ENCODE assay signal across 1 cellular context in the genomic region with DNA sequence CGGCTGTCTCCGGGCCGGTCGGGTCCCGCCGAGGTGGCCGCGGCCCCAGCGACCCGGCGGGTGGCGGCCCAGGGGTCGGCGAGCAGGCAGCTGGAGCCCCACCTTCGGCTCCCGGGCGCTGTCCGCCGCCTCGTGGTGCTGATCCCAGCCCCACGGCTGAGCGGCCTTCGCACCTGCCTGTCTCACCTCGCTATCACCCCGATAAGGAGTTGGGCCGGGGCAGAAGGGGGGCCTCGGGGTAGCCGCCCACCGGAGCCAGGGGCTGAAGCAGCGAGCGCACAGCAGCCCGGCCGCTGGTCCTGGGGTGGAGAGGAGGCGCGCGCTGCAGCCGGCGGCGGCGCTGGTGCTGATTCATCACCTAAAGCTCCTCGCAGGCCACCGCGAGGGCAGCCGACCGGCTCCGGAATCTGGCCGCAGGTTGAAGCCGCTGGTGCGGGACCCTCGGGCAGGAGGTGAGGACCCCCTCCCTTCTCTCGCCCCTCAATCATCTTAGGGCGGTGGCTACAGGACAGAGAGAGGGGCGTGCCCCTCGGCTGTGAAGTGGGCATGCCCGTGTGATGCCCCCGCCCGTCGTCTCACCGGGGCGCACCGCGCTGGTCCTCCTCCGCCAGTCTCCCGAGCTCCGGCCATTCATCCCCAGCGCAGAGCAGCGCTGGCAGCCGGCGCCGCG.
A peak's percentile ranks its signal among the peaks of the same experiment; 100 is the strongest.
TF ChIP-seq lines count a peak whose summit lies in the region.

No MANE protein-coding gene starts in this region.

TF ChIP-seq in HepG2, 621 proteins besides CTCF, POLR2A, EP300 and RAD21 (continued from another document and continues in another):
- TF ChIP-seq, protein P1, sequence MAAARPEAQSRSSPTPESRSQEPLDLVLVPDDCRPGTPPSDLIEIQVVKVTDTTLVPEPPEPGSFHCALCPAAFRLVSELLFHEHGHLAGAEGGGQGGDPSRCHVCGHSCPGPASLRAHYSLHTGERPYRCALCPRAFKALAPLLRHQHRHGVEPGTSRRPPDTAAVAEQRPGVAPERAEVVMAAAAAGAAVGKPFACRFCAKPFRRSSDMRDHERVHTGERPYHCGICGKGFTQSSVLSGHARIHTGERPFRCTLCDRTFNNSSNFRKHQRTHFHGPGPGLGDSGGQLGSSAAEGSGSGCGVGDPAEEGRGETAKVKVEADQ (CRISPR knock-in tag; IDR thresholded peaks at IDR 0.05; ENCODE audit: borderline replicate concordance): peak; percentile 62; the same call in 1 of the 2 replicates
- peak; percentile 75; the same call in 1 of the 2 replicates for TF ChIP-seq ZNF331 (CRISPR knock-in tag; IDR thresholded peaks at IDR 0.05)
- TF ChIP-seq ERF (CRISPR knock-in tag; IDR thresholded peaks at IDR 0.05): peak; percentile 88
- no peak for TF ChIP-seq TCF12 (IDR thresholded peaks at IDR 0.05)
- TF ChIP-seq TCF12 (CRISPR knock-in tag; IDR thresholded peaks at IDR 0.05): peak; percentile 74; the same call in 1 of the 2 replicates
- TF ChIP-seq, protein P2, sequence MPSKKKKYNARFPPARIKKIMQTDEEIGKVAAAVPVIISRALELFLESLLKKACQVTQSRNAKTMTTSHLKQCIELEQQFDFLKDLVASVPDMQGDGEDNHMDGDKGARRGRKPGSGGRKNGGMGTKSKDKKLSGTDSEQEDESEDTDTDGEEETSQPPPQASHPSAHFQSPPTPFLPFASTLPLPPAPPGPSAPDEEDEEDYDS (CRISPR knock-in tag; IDR thresholded peaks at IDR 0.05): no peak
- peak; percentile 85; the same call in 1 of the 2 replicates for TF ChIP-seq IRF9 (CRISPR knock-in tag; IDR thresholded peaks at IDR 0.05; ENCODE audit: borderline replicate concordance)
- peak; percentile 52; the same call in 1 of the 2 replicates for TF ChIP-seq ZBTB38 (CRISPR knock-in tag; IDR thresholded peaks at IDR 0.05)
- TF ChIP-seq ZNF329 (CRISPR knock-in tag; IDR thresholded peaks at IDR 0.05; ENCODE audit: low read depth): peak; percentile 38; the same call in 1 of the 2 replicates
- peak; percentile 95; the same call in 1 of the 2 replicates for TF ChIP-seq CHCHD3 (CRISPR knock-in tag; IDR thresholded peaks at IDR 0.05)
- TF ChIP-seq, protein P3, sequence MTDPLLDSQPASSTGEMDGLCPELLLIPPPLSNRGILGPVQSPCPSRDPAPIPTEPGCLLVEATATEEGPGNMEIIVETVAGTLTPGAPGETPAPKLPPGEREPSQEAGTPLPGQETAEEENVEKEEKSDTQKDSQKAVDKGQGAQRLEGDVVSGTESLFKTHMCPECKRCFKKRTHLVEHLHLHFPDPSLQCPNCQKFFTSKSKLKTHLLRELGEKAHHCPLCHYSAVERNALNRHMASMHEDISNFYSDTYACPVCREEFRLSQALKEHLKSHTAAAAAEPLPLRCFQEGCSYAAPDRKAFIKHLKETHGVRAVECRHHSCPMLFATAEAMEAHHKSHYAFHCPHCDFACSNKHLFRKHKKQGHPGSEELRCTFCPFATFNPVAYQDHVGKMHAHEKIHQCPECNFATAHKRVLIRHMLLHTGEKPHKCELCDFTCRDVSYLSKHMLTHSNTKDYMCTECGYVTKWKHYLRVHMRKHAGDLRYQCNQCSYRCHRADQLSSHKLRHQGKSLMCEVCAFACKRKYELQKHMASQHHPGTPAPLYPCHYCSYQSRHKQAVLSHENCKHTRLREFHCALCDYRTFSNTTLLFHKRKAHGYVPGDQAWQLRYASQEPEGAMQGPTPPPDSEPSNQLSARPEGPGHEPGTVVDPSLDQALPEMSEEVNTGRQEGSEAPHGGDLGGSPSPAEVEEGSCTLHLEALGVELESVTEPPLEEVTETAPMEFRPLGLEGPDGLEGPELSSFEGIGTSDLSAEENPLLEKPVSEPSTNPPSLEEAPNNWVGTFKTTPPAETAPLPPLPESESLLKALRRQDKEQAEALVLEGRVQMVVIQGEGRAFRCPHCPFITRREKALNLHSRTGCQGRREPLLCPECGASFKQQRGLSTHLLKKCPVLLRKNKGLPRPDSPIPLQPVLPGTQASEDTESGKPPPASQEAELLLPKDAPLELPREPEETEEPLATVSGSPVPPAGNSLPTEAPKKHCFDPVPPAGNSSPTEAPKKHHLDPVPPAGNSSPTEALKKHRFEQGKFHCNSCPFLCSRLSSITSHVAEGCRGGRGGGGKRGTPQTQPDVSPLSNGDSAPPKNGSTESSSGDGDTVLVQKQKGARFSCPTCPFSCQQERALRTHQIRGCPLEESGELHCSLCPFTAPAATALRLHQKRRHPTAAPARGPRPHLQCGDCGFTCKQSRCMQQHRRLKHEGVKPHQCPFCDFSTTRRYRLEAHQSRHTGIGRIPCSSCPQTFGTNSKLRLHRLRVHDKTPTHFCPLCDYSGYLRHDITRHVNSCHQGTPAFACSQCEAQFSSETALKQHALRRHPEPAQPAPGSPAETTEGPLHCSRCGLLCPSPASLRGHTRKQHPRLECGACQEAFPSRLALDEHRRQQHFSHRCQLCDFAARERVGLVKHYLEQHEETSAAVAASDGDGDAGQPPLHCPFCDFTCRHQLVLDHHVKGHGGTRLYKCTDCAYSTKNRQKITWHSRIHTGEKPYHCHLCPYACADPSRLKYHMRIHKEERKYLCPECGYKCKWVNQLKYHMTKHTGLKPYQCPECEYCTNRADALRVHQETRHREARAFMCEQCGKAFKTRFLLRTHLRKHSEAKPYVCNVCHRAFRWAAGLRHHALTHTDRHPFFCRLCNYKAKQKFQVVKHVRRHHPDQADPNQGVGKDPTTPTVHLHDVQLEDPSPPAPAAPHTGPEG (CRISPR knock-in tag; IDR thresholded peaks at IDR 0.05): peak; percentile 88
- peak; percentile 96 for TF ChIP-seq ZNF709 (CRISPR knock-in tag; IDR thresholded peaks at IDR 0.05)
- no peak for TF ChIP-seq ATM (IDR thresholded peaks at IDR 0.05; ENCODE audit: borderline replicate concordance)
- TF ChIP-seq ZMAT3 (CRISPR knock-in tag; conservative IDR thresholded peaks at IDR 0.05): peak; percentile 95
- no peak for TF ChIP-seq CENPT (CRISPR knock-in tag; IDR thresholded peaks at IDR 0.05; ENCODE audit: low read depth)
- no peak for TF ChIP-seq NFIB (CRISPR knock-in tag; IDR thresholded peaks at IDR 0.05; ENCODE audit: borderline replicate concordance)
- no peak for TF ChIP-seq SNRNP70 (IDR thresholded peaks at IDR 0.05; ENCODE audit: low read depth, low read length)
- no peak for TF ChIP-seq IKZF1 (IDR thresholded peaks at IDR 0.05)
- no peak for TF ChIP-seq SMAD1 (CRISPR knock-in tag; IDR thresholded peaks at IDR 0.05; ENCODE audit: borderline replicate concordance, low read depth)
- no peak for TF ChIP-seq ZNF609 (CRISPR knock-in tag; IDR thresholded peaks at IDR 0.05; ENCODE audit: borderline replicate concordance)
- TF ChIP-seq ZNF367 (CRISPR knock-in tag; IDR thresholded peaks at IDR 0.05; ENCODE audit: borderline replicate concordance): peak; percentile 94; the same call in 1 of the 2 replicates
- TF ChIP-seq KLF16 (CRISPR knock-in tag; IDR thresholded peaks at IDR 0.05): peak in 1 of 2 experiments; percentile 82; a peak in 2 of 4 replicates
- peak; percentile 58; the same call in 1 of the 2 replicates for TF ChIP-seq ELF3 (CRISPR knock-in tag; IDR thresholded peaks at IDR 0.05)
- no peak for TF ChIP-seq ZNF746 (CRISPR knock-in tag; IDR thresholded peaks at IDR 0.05)
- TF ChIP-seq, protein P4, sequence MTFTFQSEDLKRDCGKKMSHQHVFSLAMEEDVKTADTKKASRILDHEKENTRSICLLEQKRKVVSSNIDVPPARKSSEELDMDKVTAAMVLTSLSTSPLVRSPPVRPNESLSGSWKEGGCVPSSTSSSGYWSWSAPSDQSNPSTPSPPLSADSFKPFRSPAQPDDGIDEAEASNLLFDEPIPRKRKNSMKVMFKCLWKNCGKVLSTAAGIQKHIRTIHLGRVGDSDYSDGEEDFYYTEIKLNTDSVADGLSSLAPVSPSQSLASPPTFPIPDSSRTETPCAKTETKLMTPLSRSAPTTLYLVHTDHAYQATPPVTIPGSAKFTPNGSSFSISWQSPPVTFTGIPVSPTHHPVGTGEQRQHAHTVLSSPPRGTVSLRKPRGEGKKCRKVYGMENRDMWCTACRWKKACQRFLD (CRISPR knock-in tag; IDR thresholded peaks at IDR 0.05; ENCODE audit: borderline replicate concordance): peak; percentile 68; the same call in 1 of the 2 replicates
- peak; percentile 62; the same call in 1 of the 2 replicates for TF ChIP-seq MYC (CRISPR knock-in tag; IDR thresholded peaks at IDR 0.05; ENCODE audit: borderline replicate concordance)
- 0 out of 2 replicates have a peak, but pooled peaks have one; percentile 61 for TF ChIP-seq REPIN1 (CRISPR knock-in tag; IDR thresholded peaks at IDR 0.05; ENCODE audit: borderline replicate concordance, low read depth)
- no peak; the same call in 1 of the 2 replicates for TF ChIP-seq TFDP2 (CRISPR knock-in tag; IDR thresholded peaks at IDR 0.05)
- peak; percentile 88; the same call in 1 of the 2 replicates for TF ChIP-seq AKNA (CRISPR knock-in tag; IDR thresholded peaks at IDR 0.05; ENCODE audit: borderline replicate concordance)
- no peak for TF ChIP-seq ZNF768 (CRISPR knock-in tag; IDR thresholded peaks at IDR 0.05)
- TF ChIP-seq SNAI1 (CRISPR knock-in tag; IDR thresholded peaks at IDR 0.05; ENCODE audit: borderline replicate concordance): no peak
- TF ChIP-seq KDM2A (CRISPR knock-in tag; IDR thresholded peaks at IDR 0.05; ENCODE audit: borderline replicate concordance, low read depth): peak; percentile 79; the same call in 1 of the 2 replicates
